In genomic region chr11:31509412-31510345, GRCh38 we compare ENCODE assay signal across 8 cellular contexts. TPM values are rescaled to one million over a fixed set of nuclear protein-coding genes. Genes with fewer than 3 reads are reported as not detected.
DNase-seq lines count a peak whose midpoint lies in the region; ATAC-seq and TF ChIP-seq lines count a peak whose summit lies in the region.

A gene with protein sequence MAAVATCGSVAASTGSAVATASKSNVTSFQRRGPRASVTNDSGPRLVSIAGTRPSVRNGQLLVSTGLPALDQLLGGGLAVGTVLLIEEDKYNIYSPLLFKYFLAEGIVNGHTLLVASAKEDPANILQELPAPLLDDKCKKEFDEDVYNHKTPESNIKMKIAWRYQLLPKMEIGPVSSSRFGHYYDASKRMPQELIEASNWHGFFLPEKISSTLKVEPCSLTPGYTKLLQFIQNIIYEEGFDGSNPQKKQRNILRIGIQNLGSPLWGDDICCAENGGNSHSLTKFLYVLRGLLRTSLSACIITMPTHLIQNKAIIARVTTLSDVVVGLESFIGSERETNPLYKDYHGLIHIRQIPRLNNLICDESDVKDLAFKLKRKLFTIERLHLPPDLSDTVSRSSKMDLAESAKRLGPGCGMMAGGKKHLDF (plus strand): TSS chr11:31509767. CDS start chr11:31509785, 18 bp downstream.
A gene with protein sequence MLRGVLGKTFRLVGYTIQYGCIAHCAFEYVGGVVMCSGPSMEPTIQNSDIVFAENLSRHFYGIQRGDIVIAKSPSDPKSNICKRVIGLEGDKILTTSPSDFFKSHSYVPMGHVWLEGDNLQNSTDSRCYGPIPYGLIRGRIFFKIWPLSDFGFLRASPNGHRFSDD (minus strand): TSS chr11:31509622. CDS start chr11:31463276, 46,346 bp downstream.

- POLR2A ChIA-PET in PC-9 (lab: Charles Lee; ENCODE audit: unreplicated experiment), result no interaction called here

- TSS peak; percentile 66 for BruUV-seq in PC-9 (replicated peaks; lab: Mats Ljungman, UMichigan)

- H3K36me3 ChIP-seq in PC-9 (ENCODE audit: low read depth), result no peaks in the 10 kb centered on the region
- no peaks in the 10 kb centered on the region for H3K36me3 ChIP-seq in esophagus (ENCODE audit: control insufficient read depth in 2 of 2, insufficient read depth in 2 of 2, low read length in 1 of 2)
- no peaks in the 10 kb centered on the region for H3K36me3 ChIP-seq in muscle layer of colon (ENCODE audit: insufficient read depth, low read length)

- H2AFZ ChIP-seq in PC-9, result peak within 1 kb of the TSS; percentile 98

- peak within 1 kb of the TSS; percentile 41 for H3K27ac ChIP-seq in PC-9
- peak within 1 kb of the TSS; percentile 69 to 82 for H3K27ac ChIP-seq in esophagus (ENCODE audit: low read depth in 2 of 2, low read length in 1 of 2)
- H3K27ac ChIP-seq in muscle layer of colon (ENCODE audit: low read depth, low read length), result peak within 1 kb of the TSS; percentile 71

- 0% methylated on average over 47 of the region's 47 CpGs for WGBS in esophagus, 2 donors

- H4K20me1 ChIP-seq in PC-9 (ENCODE audit: insufficient read depth), result no peaks in the 10 kb centered on the region

- peak; percentile 100 for ATAC-seq in GM21619 (IDR thresholded peaks at IDR 0.05; ENCODE audit: unreplicated experiment)

- H3K4me1 ChIP-seq in PC-9 (replicated peaks; ENCODE audit: insufficient read depth) (peaks cover 32% of the 10 kb centered on the region), esophagus (ENCODE audit: control insufficient read depth in 2 of 2, insufficient read depth in 2 of 2, low read length in 1 of 2) (no peaks in the 10 kb centered on the region), muscle layer of colon (ENCODE audit: insufficient read depth, low read length) (peaks cover 13% of the 10 kb centered on the region)

- H3K4me2 ChIP-seq in PC-9, result peak within 1 kb of the TSS; percentile 91

- H3K27me3 ChIP-seq in PC-9 (ENCODE audit: insufficient read depth, low read depth), result no peaks in the 10 kb centered on the region
- H3K27me3 ChIP-seq in esophagus (ENCODE audit: control insufficient read depth in 1 of 2, insufficient read depth in 2 of 2, low read length in 2 of 2), result no peaks in the 10 kb centered on the region
- no peaks in the 10 kb centered on the region for H3K27me3 ChIP-seq in muscle layer of colon (ENCODE audit: control insufficient read depth in 1 of 2, insufficient read depth in 2 of 2, low read length in 2 of 2)

- DNase-seq in DMS153 (lab: John Stamatoyannopoulos, UW) (peak; percentile 95), PC-9 (peak; percentile 95 to 96)
- peak; percentile 96 for DNase-seq in Jurkat, Clone E6-1 (ENCODE audit: low read depth, low spot score)
- DNase-seq in activated T-cell treated with anti-CD3 and anti-CD28 coated beads, Interleukin-2, amount 50 U/mL, for 1 hour, result peak; percentile 93
- peak; percentile 87 for DNase-seq in stimulated activated CD8-positive, alpha-beta memory T cell treated with anti-CD3 and anti-CD28 coated beads, Interleukin-7, amount 100 ng/mL, for 24 hours (ENCODE audit: low read depth)

- H3F3A ChIP-seq in PC-9 (ENCODE audit: insufficient read depth, low read depth), result no peaks in the 10 kb centered on the region

- peak within 1 kb of the TSS; percentile 81 for H3K9ac ChIP-seq in muscle layer of colon (ENCODE audit: low read length)

- no peak for TF ChIP-seq CTCF in PC-9 (conservative IDR thresholded peaks at IDR 0.05)

- intact Hi-C loops in PC-9 (cut with micrococcal nuclease; ENCODE audit: unreplicated experiment), result loop anchor here (2.0 kb wide), 1 partner anchor 301 kb away; the partner anchor contains the start of gene PAX6

- H3K9me3 ChIP-seq in PC-9 (ENCODE audit: insufficient read depth, low read depth) (no peaks in the 10 kb centered on the region), esophagus (ENCODE audit: control insufficient read depth in 2 of 2, insufficient read depth in 1 of 2, low read depth in 1 of 2, low read length in 1 of 2) (no peaks in the 10 kb centered on the region), muscle layer of colon (ENCODE audit: low read length) (no peaks in the 10 kb centered on the region)

- H3K9me2 ChIP-seq in PC-9 (ENCODE audit: insufficient read depth), result no peaks in the 10 kb centered on the region

- CTCF ChIA-PET in PC-9 (lab: Charles Lee), result interaction anchor here (0.6 kb wide), 1 partner anchor 541 kb away, joined by 3 read pairs; no protein-coding TSS in a partner anchor

- H3K79me2 ChIP-seq in PC-9 (ENCODE audit: low read depth), result peaks cover 77% of the 10 kb centered on the region

- H3K4me3 ChIP-seq in Jurkat, Clone E6-1 (ENCODE audit: low read length), result peak within 1 kb of the TSS; percentile 95
- H3K4me3 ChIP-seq in PC-9 (peak within 1 kb of the TSS; percentile 86), esophagus (ENCODE audit: low read depth in 1 of 2, low read length in 2 of 2) (peak within 1 kb of the TSS; percentile 86 to 90), muscle layer of colon (ENCODE audit: low read depth in 1 of 2, low read length in 2 of 2) (peak within 1 kb of the TSS; percentile 77 to 93)

RNA-seq across cellular contexts. Expression of the first gene that starts in this region (rescaled TPM):
- 25.0 TPM for polyA plus RNA-seq in Jurkat, Clone E6-1 (2012; ENCODE audit: insufficient read depth, insufficient read length)
- 15.1 and 20.5 TPM in 2 replicates for total RNA-seq in PC-9 (2021)
- 10 to 100 TPM in 1 of 2 donors, 1 to 10 TPM in 1; 8.8 to 15.5 TPM for polyA plus RNA-seq in esophagus

RNA-seq across cellular contexts. Expression of the second gene that starts in this region (rescaled TPM):
- 52.1 TPM for polyA plus RNA-seq in Jurkat, Clone E6-1 (2012; ENCODE audit: insufficient read depth, insufficient read length)
- total RNA-seq in PC-9 (2021), result 37.8 and 41.9 TPM in 2 replicates
- polyA plus RNA-seq in esophagus, result 10 to 100 TPM; 16.2 to 16.3 TPM

Comparison
In these comparisons a context has a peak if more than half of its experiments do, and no peak if none do; other contexts are left out.
1. Peak in every context shown above with its lines: DNase-seq, ATAC-seq, H3K4me3 ChIP-seq and H3K27ac ChIP-seq.